11 cellular contexts compared by ENCODE assay signal in the genomic region with DNA sequence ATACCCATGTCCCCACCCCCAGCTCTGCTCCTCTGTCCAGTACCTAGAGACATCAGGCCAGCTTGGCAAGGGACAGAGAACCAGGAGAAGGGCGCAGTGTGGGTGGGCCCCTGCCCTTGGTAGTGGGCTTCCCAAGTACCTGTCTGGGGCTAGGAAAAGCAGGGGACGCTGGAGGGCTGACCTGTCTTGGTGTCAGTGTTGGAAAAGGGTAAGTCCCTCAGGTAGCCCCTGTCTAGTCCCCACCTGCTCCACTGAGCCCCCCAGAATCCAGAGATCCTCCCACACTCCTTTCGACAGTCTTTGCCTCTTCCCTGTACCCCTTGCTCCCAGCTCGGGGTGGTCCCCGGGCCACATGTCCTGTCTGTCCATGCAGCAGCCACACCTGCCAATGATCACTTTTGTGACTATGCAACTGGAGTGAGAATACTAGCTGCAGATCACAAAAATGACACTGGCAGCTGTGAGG. TPM values are rescaled to one million over a fixed set of nuclear protein-coding genes. Genes with fewer than 3 reads are reported as not detected.
DNase-seq lines count a peak whose midpoint lies in the region; ATAC-seq and TF ChIP-seq lines count a peak whose summit lies in the region.
"Had no signal": no experiment of that assay in that cellular context is flagged by ENCODE, and none has a peak within 500 bp of the region (broad histone marks: within the 10 kb centered on the region; RNA-seq: fewer than 3 reads in every experiment).

No MANE protein-coding gene starts in this region.

- BruUV-seq in PC-9 (replicated peaks; lab: Mats Ljungman, UMichigan) = no TSS peak

- H3K27me3 Mint-ChIP-seq in stimulated activated naive CD8-positive, alpha-beta T cell treated with anti-CD3 and anti-CD28 coated beads, Interleukin-15, Interleukin-2, amounts not matched to agents 100 ng/mL and 50 ng/mL, for 24 hours = no peaks in the 10 kb centered on the region
- H3K27me3 Mint-ChIP-seq in naive thymus-derived CD8-positive, alpha-beta T cell = no peaks in the 10 kb centered on the region

- no peaks in the 10 kb centered on the region for H3K9me3 Mint-ChIP-seq in stimulated activated naive CD8-positive, alpha-beta T cell treated with anti-CD3 and anti-CD28 coated beads, Interleukin-15, Interleukin-2, amounts not matched to agents 100 ng/mL and 50 ng/mL, for 24 hours
- H3K9me3 Mint-ChIP-seq in naive thymus-derived CD8-positive, alpha-beta T cell = no peaks in the 10 kb centered on the region
- H3K9me3 Mint-ChIP-seq: activated naive CD4-positive, alpha-beta T cell treated with anti-CD3 and anti-CD28 coated beads, Interleukin-2, amount 50 U/mL, for 72 hours had no signal

- CTCF ChIA-PET in PC-9 (lab: Charles Lee) = interaction anchor here (0.5 to 2.3 kb wide), 2 partner anchors 15 to 77 kb away, joined by 4 to 13 read pairs; a partner anchor contains a TSS

- H3K27ac ChIP-seq in ascending aorta (peak overlapping the region; percentile 83 to 86), PC-9 (no peak overlapping the region)

- no peaks in the 10 kb centered on the region for H3K36me3 ChIP-seq in ascending aorta
- no peaks in the 10 kb centered on the region for H3K36me3 ChIP-seq in PC-9 (ENCODE audit: low read depth)

- intact Hi-C loops in ascending aorta (cut with DNase I) (loop anchor here (1.0 to 10.0 kb wide), 6 partner anchors 14 to 241 kb away; a partner anchor contains a TSS), PC-9 (cut with micrococcal nuclease; ENCODE audit: unreplicated experiment) (loop anchor here (1.0 to 2.0 kb wide), 6 partner anchors 14 to 133 kb away; a partner anchor contains a TSS)

- peak overlapping the region; percentile 73 for H3K4me3 Mint-ChIP-seq in stimulated activated naive CD8-positive, alpha-beta T cell treated with anti-CD3 and anti-CD28 coated beads, Interleukin-15, Interleukin-2, amounts not matched to agents 100 ng/mL and 50 ng/mL, for 24 hours
- peak overlapping the region; percentile 13 to 82 (median 74) for H3K4me3 Mint-ChIP-seq in naive thymus-derived CD8-positive, alpha-beta T cell

- TF ChIP-seq CTCF in ascending aorta (IDR thresholded peaks at IDR 0.05) (no peak), PC-9 (conservative IDR thresholded peaks at IDR 0.05) (no peak)

- no peak overlapping the region for H3K4me2 ChIP-seq in PC-9

- H3K79me2 ChIP-seq in PC-9 (ENCODE audit: low read depth) = no peaks in the 10 kb centered on the region

- H3K27ac Mint-ChIP-seq in stimulated activated naive CD8-positive, alpha-beta T cell treated with anti-CD3 and anti-CD28 coated beads, Interleukin-15, Interleukin-2, amounts not matched to agents 100 ng/mL and 50 ng/mL, for 24 hours = peak overlapping the region; percentile 88
- peak overlapping the region in 9 of 10 donors; percentile 32 to 93 (median 67) for H3K27ac Mint-ChIP-seq in naive thymus-derived CD8-positive, alpha-beta T cell

- peaks cover 4% of the 10 kb centered on the region; the same call in 1 of the 2 replicates for H3F3A ChIP-seq in PC-9 (ENCODE audit: insufficient read depth, low read depth)

- H3K27me3 ChIP-seq in ascending aorta (no peaks in the 10 kb centered on the region), PC-9 (ENCODE audit: insufficient read depth, low read depth) (no peaks in the 10 kb centered on the region)

- peaks cover 5 to 20% of the 10 kb centered on the region in 2 donors for H3K4me1 ChIP-seq in ascending aorta
- peaks cover 12% of the 10 kb centered on the region for H3K4me1 ChIP-seq in PC-9 (replicated peaks; ENCODE audit: insufficient read depth)

- no peak for ATAC-seq in stimulated activated naive CD8-positive, alpha-beta T cell treated with anti-CD3 and anti-CD28 coated beads, Interleukin-15, Interleukin-2, amounts not matched to agents 100 U/mL and 50 U/mL, for 24 hours
- no peak for ATAC-seq in naive thymus-derived CD8-positive, alpha-beta T cell
- no peak for ATAC-seq in HG02884 (IDR thresholded peaks at IDR 0.05; ENCODE audit: unreplicated experiment)

- no peak for DNase-seq in stimulated activated naive CD8-positive, alpha-beta T cell treated with anti-CD3 and anti-CD28 coated beads, Interleukin-15, Interleukin-2, amounts not matched to agents 100 U/mL and 50 U/mL, for 24 hours
- peak in 1 of 2 donors; percentile 62 for DNase-seq in ascending aorta (ENCODE audit: low spot score in 2 of 2)
- no peak for DNase-seq in naive thymus-derived CD8-positive, alpha-beta T cell
- DNase-seq in PC-9 = no peak
- DNase-seq in SHP77 treated with DMSO at 0.1 percent for 48 hours (lab: John Stamatoyannopoulos, UW) = no peak
- DNase-seq in NCI-H128 (lab: John Stamatoyannopoulos, UW; ENCODE audit: unreplicated experiment) = no peak
- DNase-seq: stimulated activated CD4-positive, alpha-beta T cell treated with anti-CD3 and anti-CD28 coated beads, Interleukin-2, amount 100 ng/mL, for 48 hours had no signal

- POLR2A ChIA-PET in naive thymus-derived CD8-positive, alpha-beta T cell (lab: Charles Lee) = interaction anchor here (0.9 to 7.6 kb wide), 4 partner anchors 15 to 88 kb away, joined by 3 to 79 read pairs (median 14); a partner anchor contains a TSS
- POLR2A ChIA-PET in PC-9 (lab: Charles Lee; ENCODE audit: unreplicated experiment) = no interaction called here

- peaks cover 25% of the 10 kb centered on the region for H3K4me1 Mint-ChIP-seq in stimulated activated naive CD8-positive, alpha-beta T cell treated with anti-CD3 and anti-CD28 coated beads, Interleukin-15, Interleukin-2, amounts not matched to agents 100 ng/mL and 50 ng/mL, for 24 hours (ENCODE audit: low read depth)
- peaks cover 13 to 44% (median 36%) of the 10 kb centered on the region in 4 donors for H3K4me1 Mint-ChIP-seq in naive thymus-derived CD8-positive, alpha-beta T cell

- H3K9me2 ChIP-seq in PC-9 (ENCODE audit: insufficient read depth) = no peaks in the 10 kb centered on the region

- H3K4me3 ChIP-seq in ascending aorta (peak overlapping the region in 1 of 2 donors; percentile 67), PC-9 (no peak overlapping the region)

- no peak overlapping the region for H2AFZ ChIP-seq in PC-9

- no peaks in the 10 kb centered on the region for H4K20me1 ChIP-seq in PC-9 (ENCODE audit: insufficient read depth)

- H3K9me3 ChIP-seq in ascending aorta (no peaks in the 10 kb centered on the region), PC-9 (ENCODE audit: insufficient read depth, low read depth) (no peaks in the 10 kb centered on the region)

- H3K36me3 Mint-ChIP-seq in stimulated activated naive CD8-positive, alpha-beta T cell treated with anti-CD3 and anti-CD28 coated beads, Interleukin-15, Interleukin-2, amounts not matched to agents 100 ng/mL and 50 ng/mL, for 24 hours (ENCODE audit: low read depth) = no peaks in the 10 kb centered on the region
- no peaks in the 10 kb centered on the region for H3K36me3 Mint-ChIP-seq in naive thymus-derived CD8-positive, alpha-beta T cell
- H3K36me3 Mint-ChIP-seq: activated naive CD4-positive, alpha-beta T cell treated with anti-CD3 and anti-CD28 coated beads, Interleukin-2, amount 50 U/mL, for 72 hours had no signal

RNA-seq across cellular contexts. Expression of a gene that starts 14.6 kb away (rescaled TPM):
- total RNA-seq in ascending aorta (51.0 TPM), PC-9 (2021) (38.5 and 47.5 TPM in 2 replicates)
- 100 to 1,000 TPM; 102 to 105 TPM for total RNA-seq in naive thymus-derived CD8-positive, alpha-beta T cell
- polyA plus RNA-seq in naive thymus-derived CD8-positive, alpha-beta T cell = 1 to 10 TPM; 5.0 to 6.6 (median 5.9) TPM

RNA-seq across cellular contexts. Expression of a gene that starts 15.4 kb away (rescaled TPM):
- not detected for total RNA-seq in ascending aorta
- not detected for total RNA-seq in naive thymus-derived CD8-positive, alpha-beta T cell
- polyA plus RNA-seq in naive thymus-derived CD8-positive, alpha-beta T cell = under 1 TPM in 2 of 3 donors, not detected in 1; 0.27 to 0.31 TPM
- not detected in 2 replicates for total RNA-seq in PC-9 (2021)

RNA-seq across cellular contexts. Expression of a gene that starts 38.8 kb away (rescaled TPM):
- total RNA-seq in ascending aorta (not detected), PC-9 (2021) (not detected in 2 replicates)
- not detected for total RNA-seq in naive thymus-derived CD8-positive, alpha-beta T cell
- polyA plus RNA-seq in naive thymus-derived CD8-positive, alpha-beta T cell = not detected
- total RNA-seq: activated naive CD4-positive, alpha-beta T cell treated with anti-CD3 and anti-CD28 coated beads, Interleukin-2, amount 50 U/mL, for 72 hours; SK-MEL-5 had no signal

RNA-seq across cellular contexts. Expression of a gene that starts 40.1 kb away (rescaled TPM):
- total RNA-seq in ascending aorta (71.1 TPM), PC-9 (2021) (118 and 157 TPM in 2 replicates)
- 100 to 1,000 TPM; 143 to 144 TPM for total RNA-seq in naive thymus-derived CD8-positive, alpha-beta T cell
- polyA plus RNA-seq in naive thymus-derived CD8-positive, alpha-beta T cell = 100 to 1,000 TPM; 107 to 275 (median 122) TPM
- total RNA-seq: SK-MEL-5 had no signal

RNA-seq across cellular contexts. Expression of a gene that starts 40.7 kb away (rescaled TPM):
- total RNA-seq in ascending aorta (not detected), PC-9 (2021) (not detected in 2 replicates)
- total RNA-seq in naive thymus-derived CD8-positive, alpha-beta T cell = not detected
- not detected for polyA plus RNA-seq in naive thymus-derived CD8-positive, alpha-beta T cell
- total RNA-seq: activated naive CD4-positive, alpha-beta T cell treated with anti-CD3 and anti-CD28 coated beads, Interleukin-2, amount 50 U/mL, for 72 hours; SK-MEL-5 had no signal
